ENCODE assay signal across 9 cellular contexts in the genomic region with DNA sequence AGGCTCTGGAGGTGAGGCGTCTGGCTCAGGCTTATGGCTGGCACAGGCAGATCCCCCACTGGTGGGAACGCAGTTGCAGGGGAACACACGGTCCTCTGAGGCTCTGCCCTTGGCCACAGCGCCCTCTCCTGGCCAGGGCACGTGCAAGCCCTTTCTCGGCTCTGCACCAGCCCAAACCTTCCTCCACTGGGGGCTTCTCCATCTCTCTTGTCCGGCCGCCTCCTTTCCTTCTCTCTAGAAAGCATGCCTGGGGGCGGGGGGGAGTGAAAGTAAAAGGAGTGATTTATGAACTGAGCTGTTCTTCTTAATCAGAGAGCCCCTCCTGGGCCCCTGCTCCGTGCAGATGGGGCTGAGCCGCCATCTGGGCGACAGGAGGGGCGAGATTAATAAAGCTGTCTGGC. TPM values are rescaled to one million over a fixed set of nuclear protein-coding genes. Genes with fewer than 3 reads are reported as not detected.
DNase-seq lines count a peak whose midpoint lies in the region; TF ChIP-seq lines count a peak whose summit lies in the region.
"Had no signal": no experiment of that assay in that cellular context is flagged by ENCODE, and none has a peak within 500 bp of the region (broad histone marks: within the 10 kb centered on the region; RNA-seq: fewer than 3 reads in every experiment).

No MANE protein-coding gene starts in this region.

- no peak overlapping the region for H3K4me3 ChIP-seq in MM.1S (ENCODE audit: low read length)
- no peak overlapping the region for H3K4me3 ChIP-seq in hepatocyte
- H3K4me3 ChIP-seq in spleen: peak overlapping the region in 1 of 8 donors; percentile 10

- no peak for TF ChIP-seq POLR2A in spleen (IDR thresholded peaks at IDR 0.05)

- intact Hi-C loops in spleen (cut with DNase I; ENCODE audit: low total_unique reads): loop anchor here (5.0 kb wide), 1 partner anchor 167 kb away; the partner anchor contains the start of gene TSPAN18

- H3K36me3 ChIP-seq in MM.1S (replicated peaks; ENCODE audit: insufficient read depth, low read length) (no peaks in the 10 kb centered on the region), hepatocyte (replicated peaks; ENCODE audit: insufficient read depth, low read depth) (no peaks in the 10 kb centered on the region), spleen (no peaks in the 10 kb centered on the region)

- no peaks in the 10 kb centered on the region for H3F3A ChIP-seq in MM.1S (ENCODE audit: insufficient read depth, low read length)

- H3K79me2 ChIP-seq in MM.1S (ENCODE audit: low read length) (no peaks in the 10 kb centered on the region), hepatocyte (no peaks in the 10 kb centered on the region)

- no peak overlapping the region for H3K9ac ChIP-seq in MM.1S (ENCODE audit: low read length)

- no peaks in the 10 kb centered on the region for H3K9me3 ChIP-seq in MM.1S (replicated peaks; ENCODE audit: insufficient read depth, low read length)
- no peaks in the 10 kb centered on the region for H3K9me3 ChIP-seq in hepatocyte (ENCODE audit: low read depth)
- H3K9me3 ChIP-seq in spleen: peaks cover 0 to 10% (median 0%) of the 10 kb centered on the region in 8 donors

- no peak overlapping the region for H2AFZ ChIP-seq in MM.1S (ENCODE audit: low read length)
- no peak overlapping the region for H2AFZ ChIP-seq in hepatocyte

- no peaks in the 10 kb centered on the region for H3K4me1 ChIP-seq in MM.1S (ENCODE audit: low read length)
- H3K4me1 ChIP-seq in hepatocyte (ENCODE audit: insufficient read depth): peaks cover 11% of the 10 kb centered on the region
- peaks cover 0 to 17% (median 9%) of the 10 kb centered on the region in 6 donors for H3K4me1 ChIP-seq in spleen

- DNase-seq in NCI-H2107 treated with DMSO at 0.1 percent for 48 hours (lab: John Stamatoyannopoulos, UW; ENCODE audit: unreplicated experiment) (peak; percentile 6), NCI-H2107 (lab: John Stamatoyannopoulos, UW) (no peak), MM.1S (peak; percentile 70), T-helper 1 cell (peak; percentile 12 to 49 (median 40)), amygdala (lab: John Stamatoyannopoulos, UW) (peak in 47 of 56 donors; percentile 6 to 79 (median 48)), hepatocyte (ENCODE audit: low spot score) (peak; percentile 88), spleen (peak; percentile 87)
- no peak for DNase-seq in effector CD8-positive, alpha-beta T cell (lab: John Stamatoyannopoulos, UW)
- DNase-seq: naive B cell had no signal

- H3K4me2 ChIP-seq in MM.1S (ENCODE audit: low read depth, low read length): peak overlapping the region; percentile 6; the same call in 1 of the 2 replicates
- H3K4me2 ChIP-seq in hepatocyte: no peak overlapping the region

- H3K27me3 ChIP-seq in MM.1S (replicated peaks; ENCODE audit: insufficient read depth, low read length) (0 out of 2 replicates have a peak, but pooled peaks cover 3% of the 10 kb centered on the region), hepatocyte (no peaks in the 10 kb centered on the region), spleen (replicated peaks in 1 of 7) (peaks cover 0 to 20% (median 0%) of the 10 kb centered on the region in 7 donors)

- no peaks in the 10 kb centered on the region for H4K20me1 ChIP-seq in MM.1S (ENCODE audit: insufficient read depth, low read length)
- no peaks in the 10 kb centered on the region for H4K20me1 ChIP-seq in hepatocyte (ENCODE audit: insufficient read depth, poor library complexity, severe bottlenecking)

- H3K9me2 ChIP-seq in MM.1S (replicated peaks; ENCODE audit: insufficient read depth, low read length): no peaks in the 10 kb centered on the region
- H3K9me2 ChIP-seq in hepatocyte (replicated peaks; ENCODE audit: insufficient read depth): no peaks in the 10 kb centered on the region

- H3K27ac ChIP-seq in MM.1S (ENCODE audit: low read length) (no peak overlapping the region), hepatocyte (no peak overlapping the region), spleen (no peak overlapping the region)

- TF ChIP-seq CTCF in MM.1S (IDR thresholded peaks at IDR 0.05; ENCODE audit: low read length): peak; percentile 93
- peak; percentile 85 for TF ChIP-seq CTCF in hepatocyte (IDR thresholded peaks at IDR 0.05; ENCODE audit: poor library complexity)
- TF ChIP-seq CTCF in spleen (IDR thresholded peaks at IDR 0.05 in 8 of 11, conservative IDR thresholded peaks at IDR 0.05 in 3 of 11): peak; percentile 62 to 86 (median 78)

- 16% methylated on average over 13 of the region's 13 CpGs for WGBS in hepatocyte (ENCODE audit: low lambda C conversion rate, missing lambda C conversion rate)
- 27 to 31% (median 28%) methylated on average over 13 of the region's 13 CpGs for WGBS in spleen, 5 donors

RNA-seq across cellular contexts. Expression of gene TP53I11, which starts 56.5 kb away (rescaled TPM):
- total RNA-seq in hepatocyte (11.2 and 15.4 TPM in 2 replicates), spleen (100 to 1,000 TPM in 5 of 7 donors, 10 to 100 TPM in 2; 80.1 to 169 (median 110) TPM)
- polyA plus RNA-seq in hepatocyte (41.8 and 51.7 TPM in 2 replicates), spleen (10 to 100 TPM; 10.2 to 48.0 (median 11.6) TPM)

Comparison
In these comparisons a context has a peak if more than half of its experiments do, and no peak if none do; other contexts are left out.
1. DNase-seq: peak in NCI-H2107 treated with DMSO at 0.1 percent for 48 hours (single experiment), MM.1S (single experiment), T-helper 1 cell (5 of 5), amygdala (47 of 56), hepatocyte (single experiment) and spleen (single experiment); none in NCI-H2107 (single experiment) and effector CD8-positive, alpha-beta T cell (single experiment).
2. Peak in every context shown above with its lines, with median percentiles within 50 percentile points of each other: CTCF ChIP-seq.